In the genomic region with DNA sequence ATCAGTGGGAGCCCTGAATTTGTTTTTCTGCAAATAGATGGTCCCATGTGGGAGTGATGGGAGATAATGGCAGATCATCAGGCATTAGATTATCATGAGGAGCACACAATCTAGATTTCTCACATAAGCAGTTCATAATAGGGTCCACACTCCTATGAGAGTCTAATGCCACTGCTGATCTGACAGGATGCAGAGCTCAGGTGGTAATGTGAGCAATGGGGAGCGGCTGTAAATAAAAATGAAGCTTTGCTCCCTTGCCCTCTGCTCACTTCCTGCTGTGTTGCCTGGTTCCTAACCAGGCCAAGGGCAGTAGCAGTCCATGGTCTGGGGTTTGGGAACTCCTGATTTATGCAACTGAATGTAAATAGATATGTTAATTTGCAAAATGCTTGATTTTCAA, we compare ENCODE assay signal across 35 cellular contexts.
"Had no signal": no experiment of that assay in that cellular context is flagged by ENCODE, and none has a peak within 500 bp of the region (broad histone marks: within the 10 kb centered on the region; RNA-seq: fewer than 3 reads in every experiment).

No MANE protein-coding gene starts in this region.

- DNase-seq: Karpas-422, Kasumi-1, MG63, MM.1S, MV-4-11, NCI-H1048, NCI-H1092, NCI-H1092 treated with DMSO at 0.1 percent for 48 hours, NCI-H1105, NCI-H1105 treated with DMSO at 0.1 percent for 48 hours, NCI-H1417, NCI-H1417 treated with DMSO at 0.1 percent for 48 hours, NCI-H1436, NCI-H1436 treated with DMSO at 0.1 percent for 48 hours, NCI-H146, NCI-H1694, NCI-H1694 treated with DMSO at 0.1 percent for 48 hours, NCI-H187, NCI-H187 treated with DMSO at 0.1 percent for 48 hours, NCI-H1930, NCI-H2029, NCI-H2029 treated with DMSO at 0.1 percent for 48 hours, NCI-H2081, NCI-H2081 treated with DMSO at 0.1 percent for 48 hours, NCI-H2107, NCI-H2171, NCI-H2171 treated with DMSO at 0.1 percent for 48 hours, NCI-H2227 treated with DMSO at 0.1 percent for 48 hours, NCI-H226, NCI-H345, NCI-H446, NCI-H446 treated with DMSO at 0.1 percent for 48 hours, NCI-H510A, NCI-H510A treated with DMSO at 0.1 percent for 48 hours, NCI-H524 had no signal

- H3K4me3 ChIP-seq: MG63 had no signal

- H3K9me3 ChIP-seq: MG63 had no signal

- H3K36me3 ChIP-seq: MG63 had no signal
